ENCODE assay signal across 12 cellular contexts in the genomic region with DNA sequence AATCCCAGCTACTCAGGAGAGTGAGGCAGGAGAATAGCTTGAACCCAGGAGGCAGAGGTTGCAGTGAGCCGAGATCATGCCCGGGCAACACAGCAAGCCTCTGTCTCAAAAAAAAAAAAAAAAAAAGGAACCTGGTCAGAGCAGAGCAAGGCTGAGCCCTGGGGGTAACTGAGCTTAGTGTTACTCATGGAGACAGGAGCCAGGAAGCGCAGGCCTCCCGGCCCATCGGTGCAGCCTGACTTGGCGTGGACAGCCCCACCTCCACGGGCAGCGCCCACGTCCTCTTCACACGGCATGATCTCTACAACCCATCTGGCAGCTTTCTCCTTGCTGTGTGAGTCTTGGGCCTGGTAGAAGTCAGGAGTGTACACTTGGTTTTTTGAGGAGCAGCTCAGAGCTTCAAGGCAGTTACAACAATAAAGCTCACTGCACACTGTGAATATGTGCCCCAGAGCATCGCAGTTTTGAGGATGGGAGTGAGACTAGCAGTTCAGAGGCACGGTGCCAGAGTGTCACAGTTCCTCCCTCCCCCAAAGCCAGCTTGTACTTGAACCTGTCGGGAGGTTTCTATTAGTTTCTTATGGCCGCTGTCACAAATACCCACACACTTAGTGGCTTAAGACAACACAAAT.
A peak's percentile ranks its signal among the peaks of the same experiment; 100 is the strongest.
DNase-seq lines count a peak whose midpoint lies in the region; ATAC-seq, FAIRE-seq and TF ChIP-seq lines count a peak whose summit lies in the region.
"Had no signal": no experiment of that assay in that cellular context is flagged by ENCODE, and none has a peak within 500 bp of the region (broad histone marks: within the 10 kb centered on the region; RNA-seq: fewer than 3 reads in every experiment).

No MANE protein-coding gene starts in this region.

- no peak overlapping the region for H3K9ac ChIP-seq in kidney (ENCODE audit: low read length in 2 of 2)

- no peak overlapping the region for H3K4me3 Mint-ChIP-seq in WTC11
- H3K4me3 Mint-ChIP-seq: activated CD8-positive, alpha-beta memory T cell treated with anti-CD3 and anti-CD28 coated beads, Interleukin-2, amount 10 ng/mL, durations not matched to agents 7 days and 5 days had no signal

- no peaks in the 10 kb centered on the region for H3K9me3 ChIP-seq in kidney (ENCODE audit: control insufficient read depth in 1 of 2, low read length in 2 of 2)
- H3K9me3 ChIP-seq: heart left ventricle had no signal

- no peaks in the 10 kb centered on the region for H3K36me3 ChIP-seq in kidney (ENCODE audit: control insufficient read depth in 1 of 2, insufficient read depth in 2 of 2, low read length in 2 of 2)
- H3K36me3 ChIP-seq: cardiac muscle cell, heart left ventricle had no signal

- H3K4me1 Mint-ChIP-seq in WTC11: peaks cover 51% of the 10 kb centered on the region

- H3K27me3 Mint-ChIP-seq in WTC11 (ENCODE audit: low read depth): no peaks in the 10 kb centered on the region
- H3K27me3 Mint-ChIP-seq: activated CD8-positive, alpha-beta memory T cell treated with anti-CD3 and anti-CD28 coated beads, Interleukin-2, amount 10 ng/mL, durations not matched to agents 7 days and 5 days had no signal

- no peak for TF ChIP-seq CTCF in AG09319 (IDR thresholded peaks at IDR 0.05; ENCODE audit: low read depth, low read length)
- no peak for TF ChIP-seq CTCF in WTC11 (IDR thresholded peaks at IDR 0.05)
- no peak for TF ChIP-seq CTCF in kidney (IDR thresholded peaks at IDR 0.05; ENCODE audit: borderline replicate concordance, extremely low read depth, insufficient read depth)

- H3K4me3 ChIP-seq in kidney (ENCODE audit: low read length in 2 of 2): no peak overlapping the region
- H3K4me3 ChIP-seq: cardiac muscle cell, heart left ventricle, SK-N-MC had no signal

- intact Hi-C loops in kidney (cut with DNase I): no loop called here

- ATAC-seq in WTC11 (no peak), GM19351 (IDR thresholded peaks at IDR 0.05; ENCODE audit: unreplicated experiment) (no peak)
- ATAC-seq: activated CD8-positive, alpha-beta memory T cell treated with anti-CD3 and anti-CD28 coated beads, Interleukin-2, amount 10 ng/mL, durations not matched to agents 7 days and 5 days; heart left ventricle had no signal

- FAIRE-seq in kidney (lab: Jason Lieb, UNC): no peak
- FAIRE-seq in urothelium cell line (lab: Jason Lieb, UNC): no peak

- no peak overlapping the region for H3K27ac ChIP-seq in kidney (ENCODE audit: low read depth in 2 of 2, low read length in 2 of 2)
- H3K27ac ChIP-seq: cardiac muscle cell, heart left ventricle, SK-N-MC had no signal

- peaks cover 11% of the 10 kb centered on the region for H3K36me3 Mint-ChIP-seq in WTC11
- H3K36me3 Mint-ChIP-seq: activated CD8-positive, alpha-beta memory T cell treated with anti-CD3 and anti-CD28 coated beads, Interleukin-2, amount 10 ng/mL, durations not matched to agents 7 days and 5 days had no signal

- POLR2A ChIA-PET in WTC11 (lab: Charles Lee): interaction anchor here (0.8 to 1.0 kb wide), 2 partner anchors 14 to 17 kb away, joined by 3 to 5 read pairs; no protein-coding TSS in a partner anchor

- no peaks in the 10 kb centered on the region for H3K9me3 Mint-ChIP-seq in WTC11

- DNase-seq in AG09319 (ENCODE audit: extremely low read depth, low read depth): peak; percentile 36
- peak; percentile 88 for DNase-seq in HPDE6-E6E7 (ENCODE audit: extremely low spot score)
- DNase-seq in WTC11 (ENCODE audit: low spot score): no peak
- peak; percentile 82 for DNase-seq in kidney
- DNase-seq in urothelium cell line (ENCODE audit: low spot score): no peak
- DNase-seq in T-helper 1 cell: no peak
- DNase-seq in HK-2 (ENCODE audit: unreplicated experiment): no peak
- DNase-seq: activated CD8-positive, alpha-beta memory T cell treated with anti-CD3 and anti-CD28 coated beads, Interleukin-2, amount 10 ng/mL, durations not matched to agents 7 days and 5 days; heart left ventricle had no signal

- H3K27ac Mint-ChIP-seq in WTC11: peak overlapping the region; percentile 41; the same call in 1 of the 2 replicates
- H3K27ac Mint-ChIP-seq: activated CD8-positive, alpha-beta memory T cell treated with anti-CD3 and anti-CD28 coated beads, Interleukin-2, amount 10 ng/mL, durations not matched to agents 7 days and 5 days had no signal

- H3K4me1 ChIP-seq in kidney (ENCODE audit: control insufficient read depth in 1 of 2, insufficient read depth in 1 of 2, low read depth in 1 of 2, low read length in 2 of 2): peaks cover 0 to 11% of the 10 kb centered on the region in 2 donors

- CTCF ChIA-PET in WTC11 (lab: Charles Lee): interaction anchor here (0.6 to 8.1 kb wide), 5 partner anchors 52 to 271 kb away, joined by 3 to 37 read pairs (median 3); no protein-coding TSS in a partner anchor

TF ChIP-seq in WTC11, 78 proteins besides CTCF, POLR2A, EP300 and RAD21:
- no peak for TF ChIP-seq CREB1 (CRISPR knock-in tag; IDR thresholded peaks at IDR 0.05)

Comparison
In these comparisons a context has a peak if more than half of its experiments do, and no peak if none do; other contexts are left out.
1. DNase-seq: peak in AG09319 (single experiment), HPDE6-E6E7 (single experiment) and kidney (single experiment); none in WTC11 (single experiment), urothelium cell line (single experiment), T-helper 1 cell (0 of 5) and HK-2 (single experiment).